Comparison of ENCODE assay signal across 8 cellular contexts in the genomic region with DNA sequence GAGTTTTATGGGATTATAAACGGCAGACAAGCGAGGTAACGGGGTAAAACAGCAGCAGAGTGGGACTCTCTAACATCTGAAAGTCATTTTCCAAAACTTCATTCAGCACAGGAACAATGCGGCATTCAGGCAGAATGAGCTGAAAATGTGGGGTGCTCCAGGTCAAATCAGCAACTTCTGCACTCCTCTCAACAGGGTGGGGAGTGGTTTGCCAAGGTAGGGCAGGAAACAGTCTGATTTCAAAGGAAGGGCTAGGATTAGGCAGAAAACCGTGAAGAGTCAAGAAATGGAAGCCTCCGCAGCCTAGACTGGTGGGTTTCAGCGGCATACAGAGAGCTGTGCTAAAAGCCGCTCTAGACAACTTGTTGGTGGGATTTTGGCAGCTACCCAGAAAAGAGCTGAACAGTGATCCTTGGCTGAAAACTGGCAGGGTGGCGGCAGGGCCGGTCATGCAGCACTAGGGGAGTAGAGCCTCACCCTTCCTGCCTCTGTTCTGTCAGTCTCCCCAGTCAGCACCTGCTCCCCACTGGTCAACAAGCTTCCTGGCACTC.
A peak's percentile ranks its signal among the peaks of the same experiment; 100 is the strongest.
DNase-seq lines count a peak whose midpoint lies in the region; ATAC-seq and TF ChIP-seq lines count a peak whose summit lies in the region.

No MANE protein-coding gene starts in this region.

- H3K9me3 Mint-ChIP-seq in endothelial cell (ENCODE audit: unreplicated experiment) (no peaks in the 10 kb centered on the region), nephron (no peaks in the 10 kb centered on the region)

- H3K27ac Mint-ChIP-seq in endothelial cell (ENCODE audit: unreplicated experiment) (peak overlapping the region; percentile 92), nephron (peak overlapping the region; percentile 93 to 97 (median 94))

- H3K27me3 Mint-ChIP-seq in endothelial cell (ENCODE audit: unreplicated experiment) (peaks cover 5% of the 10 kb centered on the region), nephron (ENCODE audit: low read depth) (peaks cover 6% of the 10 kb centered on the region)

- H3K36me3 Mint-ChIP-seq in endothelial cell (ENCODE audit: low read depth, unreplicated experiment) (no peaks in the 10 kb centered on the region), nephron (ENCODE audit: low read depth) (no peaks in the 10 kb centered on the region)

- DNase-seq in C1 segment of cervical spinal cord (lab: John Stamatoyannopoulos, UW) (peak in 12 of 14 donors; percentile 4 to 75 (median 34)), NCI-H1105 (lab: John Stamatoyannopoulos, UW) (peak; percentile 61), endothelial cell (ENCODE audit: low spot score) (peak; percentile 12), HPDE6-E6E7 (ENCODE audit: extremely low spot score) (no peak)
- DNase-seq in activated CD8-positive, alpha-beta memory T cell treated with anti-CD3 and anti-CD28 coated beads for 24 hours = peak; percentile 62

- no peak overlapping the region for H3K4me3 Mint-ChIP-seq in endothelial cell (ENCODE audit: unreplicated experiment)
- peak overlapping the region; percentile 61 to 80 (median 78) for H3K4me3 Mint-ChIP-seq in nephron

- H3K4me1 Mint-ChIP-seq in endothelial cell (ENCODE audit: unreplicated experiment) = peaks cover 14% of the 10 kb centered on the region
- peaks cover 49% of the 10 kb centered on the region for H3K4me1 Mint-ChIP-seq in nephron

- TF ChIP-seq CTCF in endothelial cell (IDR thresholded peaks at IDR 0.05; ENCODE audit: unreplicated experiment) (no peak), nephron (IDR thresholded peaks at IDR 0.05; ENCODE audit: unreplicated experiment in 3 of 3) (no peak)

- ATAC-seq in GM18873 (IDR thresholded peaks at IDR 0.05; ENCODE audit: low FRiP score, unreplicated experiment) (no peak), GM19351 (IDR thresholded peaks at IDR 0.05; ENCODE audit: unreplicated experiment) (no peak)
